Comparison of ENCODE assay signal across 15 cellular contexts in genomic region chr3:30521156-30521555, GRCh38.
A peak's percentile ranks its signal among the peaks of the same experiment; 100 is the strongest.
DNase-seq lines count a peak whose midpoint lies in the region; ATAC-seq and TF ChIP-seq lines count a peak whose summit lies in the region.
"Had no signal": no experiment of that assay in that cellular context is flagged by ENCODE, and none has a peak within 500 bp of the region (broad histone marks: within the 10 kb centered on the region; RNA-seq: fewer than 3 reads in every experiment).

No MANE protein-coding gene starts in this region.

- peaks cover 13% of the 10 kb centered on the region for H3K4me1 ChIP-seq in GM23248 (ENCODE audit: insufficient read depth)
- H3K4me1 ChIP-seq in breast epithelium, result peaks cover 0 to 5% of the 10 kb centered on the region in 2 donors
- no peaks in the 10 kb centered on the region for H3K4me1 ChIP-seq in mesenchymal stem cell (ENCODE audit: control insufficient read depth, insufficient read depth, low read depth, low read length)
- peaks cover 50% of the 10 kb centered on the region for H3K4me1 ChIP-seq in suprapubic skin

- no peak overlapping the region for H3K23ac ChIP-seq in mesenchymal stem cell (ENCODE audit: low read length in 2 of 2)

- no peak overlapping the region for H3K4ac ChIP-seq in mesenchymal stem cell (ENCODE audit: low read depth in 1 of 2, low read length in 2 of 2)

- H4K91ac ChIP-seq in mesenchymal stem cell (ENCODE audit: low read length), result no peak overlapping the region

- no peaks in the 10 kb centered on the region for H3K9me2 ChIP-seq in GM23248 (ENCODE audit: insufficient read depth)

- H3K9me3 ChIP-seq in GM23248 (ENCODE audit: low read depth) (no peaks in the 10 kb centered on the region), breast epithelium (no peaks in the 10 kb centered on the region), mesenchymal stem cell (ENCODE audit: control insufficient read depth, low read length) (no peaks in the 10 kb centered on the region), suprapubic skin (no peaks in the 10 kb centered on the region)
- no peaks in the 10 kb centered on the region for H3K9me3 ChIP-seq in CD4-positive, alpha-beta T cell (ENCODE audit: control insufficient read depth, low read length)

- H2BK5ac ChIP-seq in mesenchymal stem cell (ENCODE audit: low read depth, low read length, poor library complexity, severe bottlenecking), result no peak overlapping the region

- H3K4me3 Mint-ChIP-seq in mesothelial cell of epicardium, result no peak overlapping the region
- H3K4me3 Mint-ChIP-seq in CD4-positive, alpha-beta T cell, result no peak overlapping the region
- H3K4me3 Mint-ChIP-seq: H9, IgD-negative memory B cell had no signal

- H3K79me2 ChIP-seq in GM23248 (ENCODE audit: insufficient read depth), result no peaks in the 10 kb centered on the region

- H3K9me3 Mint-ChIP-seq in mesothelial cell of epicardium, result peaks cover 3% of the 10 kb centered on the region
- H3K9me3 Mint-ChIP-seq in CD4-positive, alpha-beta T cell, result no peaks in the 10 kb centered on the region
- H3K9me3 Mint-ChIP-seq: H9, IgD-negative memory B cell had no signal

- CTCF ChIA-PET in CD4-positive, alpha-beta T cell (lab: Charles Lee), result no interaction called here

- no peaks in the 10 kb centered on the region for H4K20me1 ChIP-seq in GM23248 (ENCODE audit: insufficient read depth)

- no peaks in the 10 kb centered on the region for H3K36me3 ChIP-seq in GM23248 (ENCODE audit: low read depth)
- H3K36me3 ChIP-seq in breast epithelium, result no peaks in the 10 kb centered on the region
- H3K36me3 ChIP-seq in mesenchymal stem cell (ENCODE audit: control insufficient read depth in 1 of 2, insufficient read depth in 2 of 2, low read depth in 1 of 2, low read length in 2 of 2), result no peaks in the 10 kb centered on the region
- H3K36me3 ChIP-seq in suprapubic skin, result no peaks in the 10 kb centered on the region

- no peak overlapping the region for H3K27ac Mint-ChIP-seq in mesothelial cell of epicardium
- H3K27ac Mint-ChIP-seq in CD4-positive, alpha-beta T cell, result no peak overlapping the region
- H3K27ac Mint-ChIP-seq: IgD-negative memory B cell had no signal

- POLR2A ChIA-PET in CD4-positive, alpha-beta T cell (lab: Charles Lee), result no interaction called here

- H3F3A ChIP-seq in GM23248 (ENCODE audit: insufficient read depth), result no peaks in the 10 kb centered on the region

- 0 out of 2 replicates have a peak overlapping the region, but pooled peaks have one; percentile 9 for H2AFZ ChIP-seq in GM23248
- no peak overlapping the region for H2AFZ ChIP-seq in mesenchymal stem cell (ENCODE audit: low read depth, low read length)

- no peak overlapping the region for H2BK120ac ChIP-seq in mesenchymal stem cell (ENCODE audit: low read depth, low read length)

- no peak for ATAC-seq in CD4-positive, alpha-beta T cell (ENCODE audit: poor library complexity)

- H3K4me2 ChIP-seq in GM23248 (ENCODE audit: unreplicated experiment) (no peak overlapping the region), mesenchymal stem cell (ENCODE audit: low read length, poor library complexity, severe bottlenecking) (no peak overlapping the region)

- DNase-seq in GM23248 (no peak), breast epithelium (ENCODE audit: low spot score in 2 of 2) (no peak), mesenchymal stem cell (no peak), suprapubic skin (ENCODE audit: low spot score in 2 of 2) (no peak), mesothelial cell of epicardium (ENCODE audit: low spot score in 2 of 2, unreplicated experiment in 2 of 2) (no peak), ecto neural progenitor cell (ENCODE audit: low spot score) (no peak)
- no peak for DNase-seq in CD4-positive, alpha-beta T cell
- DNase-seq: AML-193, DMS53, H9, NCI-H1417, NCI-H2029, NCI-H2171 treated with DMSO at 0.1 percent for 48 hours, NCI-H82 had no signal

- no peak overlapping the region for H2BK12ac ChIP-seq in mesenchymal stem cell (ENCODE audit: low read length in 2 of 2)

- H2BK15ac ChIP-seq in mesenchymal stem cell (ENCODE audit: low read depth, poor library complexity, severe bottlenecking), result no peak overlapping the region

- no peak overlapping the region for H3K18ac ChIP-seq in mesenchymal stem cell (ENCODE audit: low read depth in 1 of 2, low read length in 2 of 2)

- H3K9ac ChIP-seq in GM23248, result no peak overlapping the region
- H3K9ac ChIP-seq in mesenchymal stem cell (ENCODE audit: low read length), result peak overlapping the region; percentile 62

- no peak for TF ChIP-seq EP300 in suprapubic skin (IDR thresholded peaks at IDR 0.05)

- H3K27me3 Mint-ChIP-seq in mesothelial cell of epicardium (ENCODE audit: low read depth), result no peaks in the 10 kb centered on the region
- no peaks in the 10 kb centered on the region for H3K27me3 Mint-ChIP-seq in CD4-positive, alpha-beta T cell
- H3K27me3 Mint-ChIP-seq: IgD-negative memory B cell had no signal

- H3K4me3 ChIP-seq in GM23248 (no peak overlapping the region), breast epithelium (no peak overlapping the region), mesenchymal stem cell (ENCODE audit: insufficient read depth in 1 of 2, low read depth in 1 of 2, low read length in 2 of 2) (no peak overlapping the region), suprapubic skin (no peak overlapping the region)

- H3K79me1 ChIP-seq in mesenchymal stem cell (replicated peaks; ENCODE audit: low read length, poor library complexity, severe bottlenecking), result no peaks in the 10 kb centered on the region

- H3K4me1 Mint-ChIP-seq in mesothelial cell of epicardium, result peaks cover 11% of the 10 kb centered on the region
- H3K4me1 Mint-ChIP-seq in CD4-positive, alpha-beta T cell (ENCODE audit: low read depth), result peaks cover 26% of the 10 kb centered on the region

- no peak overlapping the region for H2AK5ac ChIP-seq in mesenchymal stem cell (ENCODE audit: low read length, severe bottlenecking)

- H3K27me3 ChIP-seq in GM23248 (replicated peaks; ENCODE audit: insufficient read depth), result no peaks in the 10 kb centered on the region
- H3K27me3 ChIP-seq in breast epithelium, result no peaks in the 10 kb centered on the region
- no peaks in the 10 kb centered on the region for H3K27me3 ChIP-seq in mesenchymal stem cell (ENCODE audit: control insufficient read depth in 1 of 2, insufficient read depth in 1 of 2, low read length in 2 of 2)
- no peaks in the 10 kb centered on the region for H3K27me3 ChIP-seq in suprapubic skin
- H3K27me3 ChIP-seq in CD4-positive, alpha-beta T cell (ENCODE audit: control insufficient read depth, insufficient read depth, low read length), result no peaks in the 10 kb centered on the region

- H3K14ac ChIP-seq in mesenchymal stem cell (ENCODE audit: low read length in 2 of 2), result no peak overlapping the region

- TF ChIP-seq CTCF in breast epithelium (IDR thresholded peaks at IDR 0.05), result no peak
- no peak for TF ChIP-seq CTCF in suprapubic skin (IDR thresholded peaks at IDR 0.05)
- TF ChIP-seq CTCF in mesothelial cell of epicardium (IDR thresholded peaks at IDR 0.05; ENCODE audit: unreplicated experiment), result no peak
- no peak for TF ChIP-seq CTCF in CD4-positive, alpha-beta T cell (IDR thresholded peaks at IDR 0.05)

- no peaks in the 10 kb centered on the region for H3K36me3 Mint-ChIP-seq in mesothelial cell of epicardium
- no peaks in the 10 kb centered on the region for H3K36me3 Mint-ChIP-seq in CD4-positive, alpha-beta T cell (ENCODE audit: low read depth)
- H3K36me3 Mint-ChIP-seq: IgD-negative memory B cell had no signal

- TF ChIP-seq POLR2A in breast epithelium (IDR thresholded peaks at IDR 0.05) (no peak), suprapubic skin (IDR thresholded peaks at IDR 0.05) (no peak)

- H4K8ac ChIP-seq in mesenchymal stem cell (ENCODE audit: low read length), result no peak overlapping the region

- in situ Hi-C loops in GM23248 (cut with MboI), result no loop called here

- intact Hi-C loops in breast epithelium (cut with DNase I; ENCODE audit: low total_unique reads), result no loop called here
- intact Hi-C loops in CD4-positive, alpha-beta T cell (cut with DNase I, micrococcal nuclease), result no loop called here

- WGBS in GM23248 (ENCODE audit: low coverage in 1 of 2, low lambda C conversion rate in 2 of 2, missing lambda C conversion rate in 2 of 2), 2 experiments, result 100% methylated on average over 1 of the region's 1 CpG
- WGBS in mesenchymal stem cell, result no CpG with 5 or more reads among the region's 1 CpG
- 93% methylated on average over 1 of the region's 1 CpG for WGBS in suprapubic skin

- no peak overlapping the region for H3K27ac ChIP-seq in GM23248
- peak overlapping the region; percentile 48 to 64 for H3K27ac ChIP-seq in breast epithelium
- no peak overlapping the region for H3K27ac ChIP-seq in mesenchymal stem cell (ENCODE audit: low read length, poor library complexity, severe bottlenecking)
- peak overlapping the region; percentile 58 for H3K27ac ChIP-seq in suprapubic skin
- no peak overlapping the region for H3K27ac ChIP-seq in CD4-positive, alpha-beta T cell (ENCODE audit: low read depth, low read length)

Comparison
In these comparisons a context has a peak if more than half of its experiments do, and no peak if none do; other contexts are left out.
1. H3K27ac ChIP-seq: peak in breast epithelium (2 of 2) and suprapubic skin (single experiment); none in GM23248 (single experiment), mesenchymal stem cell (single experiment) and CD4-positive, alpha-beta T cell (single experiment).